In the genomic region with DNA sequence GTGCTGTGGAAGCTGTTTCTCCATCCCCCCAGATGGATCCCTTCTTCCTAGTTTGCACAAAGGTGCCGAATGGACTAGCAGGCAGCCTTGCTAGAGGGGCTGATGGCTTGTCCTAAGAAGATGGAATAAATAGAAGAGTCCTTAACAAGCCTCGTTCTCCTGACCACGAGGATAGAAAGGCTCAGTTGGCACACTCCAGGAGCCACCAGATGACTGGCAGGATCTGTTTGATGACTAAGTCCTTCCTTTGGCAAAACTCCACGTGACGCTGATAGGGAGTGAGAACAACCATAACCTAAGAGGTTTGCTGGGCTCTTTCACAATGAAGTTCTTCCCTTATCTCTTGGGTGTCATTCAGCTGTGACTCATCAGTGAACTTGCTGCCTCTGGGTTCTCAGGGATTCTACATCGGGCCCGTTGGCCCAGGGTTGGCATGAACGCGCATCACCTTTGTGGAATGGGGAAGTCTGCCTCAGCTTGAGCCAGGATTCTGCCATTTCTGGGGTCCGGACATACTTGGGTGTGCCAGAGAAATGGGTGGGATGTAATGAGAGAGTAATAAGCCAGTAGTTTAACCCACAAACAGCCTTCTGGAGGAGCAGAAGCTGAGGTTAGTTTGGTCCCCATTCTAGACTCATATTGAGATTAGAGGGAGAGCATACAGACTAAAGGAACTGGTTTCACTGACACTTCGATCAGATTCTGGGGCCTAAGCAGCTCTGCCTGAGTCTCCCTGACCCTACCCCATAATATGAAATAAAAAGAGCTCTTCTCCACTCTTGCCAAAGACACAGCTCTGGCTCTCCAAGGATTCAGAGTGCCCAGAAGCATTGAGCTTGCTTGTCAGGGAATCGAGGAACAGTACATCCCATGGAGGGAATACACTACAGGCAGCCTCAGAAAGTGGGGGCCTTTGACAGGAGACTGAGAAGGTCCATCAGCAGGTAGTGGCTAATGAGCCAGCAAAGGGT, we compare ENCODE assay signal across 1 cellular context.
TF ChIP-seq lines count a peak whose summit lies in the region.

No MANE protein-coding gene starts in this region.

TF ChIP-seq in K562, 482 proteins besides CTCF, POLR2A, EP300 and RAD21 (continued from another document):
- TF ChIP-seq, protein P1, sequence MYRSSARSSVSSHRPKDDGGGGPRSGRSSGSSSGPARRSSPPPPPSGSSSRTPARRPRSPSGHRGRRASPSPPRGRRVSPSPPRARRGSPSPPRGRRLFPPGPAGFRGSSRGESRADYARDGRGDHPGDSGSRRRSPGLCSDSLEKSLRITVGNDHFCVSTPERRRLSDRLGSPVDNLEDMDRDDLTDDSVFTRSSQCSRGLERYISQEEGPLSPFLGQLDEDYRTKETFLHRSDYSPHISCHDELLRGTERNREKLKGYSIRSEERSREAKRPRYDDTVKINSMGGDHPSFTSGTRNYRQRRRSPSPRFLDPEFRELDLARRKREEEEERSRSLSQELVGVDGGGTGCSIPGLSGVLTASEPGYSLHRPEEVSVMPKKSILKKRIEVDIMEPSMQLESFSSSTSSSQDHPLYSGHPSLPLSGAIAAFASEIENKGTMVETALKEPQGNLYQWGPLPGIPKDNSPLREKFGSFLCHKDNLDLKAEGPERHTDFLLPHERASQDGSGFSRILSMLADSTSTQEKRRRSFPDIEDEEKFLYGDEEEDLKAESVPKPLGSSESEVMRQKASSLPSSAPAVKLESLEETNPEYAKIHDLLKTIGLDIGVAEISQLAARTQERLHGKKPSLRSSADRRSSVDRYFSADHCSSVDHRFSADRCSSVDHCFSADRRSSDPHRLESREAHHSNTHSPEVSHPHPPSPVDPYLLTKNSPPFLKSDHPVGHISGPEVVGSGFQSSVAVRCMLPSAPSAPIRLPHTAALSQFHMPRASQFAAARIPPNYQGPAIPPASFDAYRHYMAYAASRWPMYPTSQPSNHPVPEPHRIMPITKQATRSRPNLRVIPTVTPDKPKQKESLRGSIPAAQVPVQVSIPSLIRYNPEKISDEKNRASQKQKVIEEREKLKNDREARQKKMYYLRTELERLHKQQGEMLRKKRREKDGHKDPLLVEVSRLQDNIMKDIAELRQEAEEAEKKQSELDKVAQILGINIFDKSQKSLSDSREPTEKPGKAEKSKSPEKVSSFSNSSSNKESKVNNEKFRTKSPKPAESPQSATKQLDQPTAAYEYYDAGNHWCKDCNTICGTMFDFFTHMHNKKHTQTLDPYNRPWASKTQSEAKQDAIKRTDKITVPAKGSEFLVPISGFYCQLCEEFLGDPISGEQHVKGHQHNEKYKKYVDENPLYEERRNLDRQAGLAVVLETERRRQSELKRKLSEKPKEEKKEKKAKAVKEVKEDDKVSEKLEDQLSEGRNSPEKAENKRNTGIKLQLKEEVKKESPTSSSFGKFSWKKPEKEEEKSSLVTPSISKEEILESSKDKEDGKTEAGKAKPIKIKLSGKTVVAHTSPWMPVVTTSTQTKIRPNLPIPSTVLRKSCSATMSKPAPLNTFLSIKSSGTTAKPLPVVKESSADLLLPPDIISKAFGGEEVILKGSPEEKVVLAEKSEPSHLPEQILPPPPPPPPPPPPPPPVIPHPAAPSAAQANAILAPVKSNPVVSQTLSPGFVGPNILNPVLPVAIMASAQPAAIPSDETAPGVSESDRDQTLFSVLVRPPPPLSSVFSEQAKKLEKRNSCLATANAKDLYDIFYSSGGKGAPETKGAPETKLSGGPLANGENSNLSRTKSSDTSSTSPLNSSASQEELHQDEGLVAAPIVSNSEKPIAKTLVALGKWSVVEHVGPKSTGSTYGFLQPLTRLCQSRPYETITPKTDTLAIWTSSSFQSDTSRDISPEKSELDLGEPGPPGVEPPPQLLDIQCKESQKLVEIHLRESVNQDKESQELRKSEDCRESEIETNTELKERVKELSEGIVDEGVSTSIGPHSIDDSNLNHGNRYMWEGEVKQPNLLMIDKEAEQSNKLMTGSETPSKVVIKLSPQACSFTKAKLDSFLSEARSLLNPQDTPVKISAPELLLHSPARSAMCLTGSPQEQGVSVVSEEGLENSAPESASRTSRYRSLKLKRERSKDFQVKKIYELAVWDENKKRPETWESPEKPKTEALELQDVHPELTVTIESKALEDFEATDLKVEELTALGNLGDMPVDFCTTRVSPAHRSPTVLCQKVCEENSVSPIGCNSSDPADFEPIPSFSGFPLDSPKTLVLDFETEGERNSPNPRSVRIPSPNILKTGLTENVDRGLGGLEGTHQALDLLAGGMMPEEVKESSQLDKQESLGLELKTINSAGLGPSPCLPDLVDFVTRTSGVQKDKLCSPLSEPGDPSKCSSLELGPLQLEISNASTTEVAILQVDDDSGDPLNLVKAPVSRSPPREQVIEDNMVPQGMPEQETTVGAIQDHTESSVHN (IDR thresholded peaks at IDR 0.05; ENCODE audit: borderline replicate concordance in 1 of 2, low read depth in 1 of 2), result peak in 1 of 2 experiments; percentile 86; a peak in 1 of 4 replicates
- TF ChIP-seq MAZ (CRISPR knock-in tag; conservative IDR thresholded peaks at IDR 0.05 in 1 of 2, IDR thresholded peaks at IDR 0.05 in 1 of 2), result no peak; a peak in 1 of 4 replicates
- TF ChIP-seq, protein P2, sequence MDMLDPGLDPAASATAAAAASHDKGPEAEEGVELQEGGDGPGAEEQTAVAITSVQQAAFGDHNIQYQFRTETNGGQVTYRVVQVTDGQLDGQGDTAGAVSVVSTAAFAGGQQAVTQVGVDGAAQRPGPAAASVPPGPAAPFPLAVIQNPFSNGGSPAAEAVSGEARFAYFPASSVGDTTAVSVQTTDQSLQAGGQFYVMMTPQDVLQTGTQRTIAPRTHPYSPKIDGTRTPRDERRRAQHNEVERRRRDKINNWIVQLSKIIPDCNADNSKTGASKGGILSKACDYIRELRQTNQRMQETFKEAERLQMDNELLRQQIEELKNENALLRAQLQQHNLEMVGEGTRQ (CRISPR knock-in tag; IDR thresholded peaks at IDR 0.05), result peak; percentile 87
- TF ChIP-seq MTA1 (IDR thresholded peaks at IDR 0.05; ENCODE audit: borderline replicate concordance), result peak; percentile 79; the same call in 1 of the 2 replicates
- TF ChIP-seq ZNF134 (CRISPR knock-in tag; conservative IDR thresholded peaks at IDR 0.05), result no peak
- no peak for TF ChIP-seq ZFP30 (CRISPR knock-in tag; IDR thresholded peaks at IDR 0.05; ENCODE audit: borderline replicate concordance)
- TF ChIP-seq, protein P3, sequence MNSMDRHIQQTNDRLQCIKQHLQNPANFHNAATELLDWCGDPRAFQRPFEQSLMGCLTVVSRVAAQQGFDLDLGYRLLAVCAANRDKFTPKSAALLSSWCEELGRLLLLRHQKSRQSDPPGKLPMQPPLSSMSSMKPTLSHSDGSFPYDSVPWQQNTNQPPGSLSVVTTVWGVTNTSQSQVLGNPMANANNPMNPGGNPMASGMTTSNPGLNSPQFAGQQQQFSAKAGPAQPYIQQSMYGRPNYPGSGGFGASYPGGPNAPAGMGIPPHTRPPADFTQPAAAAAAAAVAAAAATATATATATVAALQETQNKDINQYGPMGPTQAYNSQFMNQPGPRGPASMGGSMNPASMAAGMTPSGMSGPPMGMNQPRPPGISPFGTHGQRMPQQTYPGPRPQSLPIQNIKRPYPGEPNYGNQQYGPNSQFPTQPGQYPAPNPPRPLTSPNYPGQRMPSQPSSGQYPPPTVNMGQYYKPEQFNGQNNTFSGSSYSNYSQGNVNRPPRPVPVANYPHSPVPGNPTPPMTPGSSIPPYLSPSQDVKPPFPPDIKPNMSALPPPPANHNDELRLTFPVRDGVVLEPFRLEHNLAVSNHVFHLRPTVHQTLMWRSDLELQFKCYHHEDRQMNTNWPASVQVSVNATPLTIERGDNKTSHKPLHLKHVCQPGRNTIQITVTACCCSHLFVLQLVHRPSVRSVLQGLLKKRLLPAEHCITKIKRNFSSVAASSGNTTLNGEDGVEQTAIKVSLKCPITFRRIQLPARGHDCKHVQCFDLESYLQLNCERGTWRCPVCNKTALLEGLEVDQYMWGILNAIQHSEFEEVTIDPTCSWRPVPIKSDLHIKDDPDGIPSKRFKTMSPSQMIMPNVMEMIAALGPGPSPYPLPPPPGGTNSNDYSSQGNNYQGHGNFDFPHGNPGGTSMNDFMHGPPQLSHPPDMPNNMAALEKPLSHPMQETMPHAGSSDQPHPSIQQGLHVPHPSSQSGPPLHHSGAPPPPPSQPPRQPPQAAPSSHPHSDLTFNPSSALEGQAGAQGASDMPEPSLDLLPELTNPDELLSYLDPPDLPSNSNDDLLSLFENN (IDR thresholded peaks at IDR 0.05; ENCODE audit: low read depth in 2 of 2, low read length in 2 of 2), result 0 out of 4 replicates have a peak, but pooled peaks of 1 of the 2 experiments have one; percentile 25
- peak; percentile 43; the same call in 1 of the 2 replicates for TF ChIP-seq ETV1 (tag; conservative IDR thresholded peaks at IDR 0.05; ENCODE audit: low read depth)
- TF ChIP-seq NR2C1 (IDR thresholded peaks at IDR 0.05), result no peak
- TF ChIP-seq NR2C1 (tag; IDR thresholded peaks at IDR 0.05), result peak; percentile 58; the same call in 1 of the 2 replicates
- TF ChIP-seq DPF2 (IDR thresholded peaks at IDR 0.05), result peak; percentile 99
- TF ChIP-seq EWSR1 (IDR thresholded peaks at IDR 0.05; ENCODE audit: borderline replicate concordance, low read depth, partially characterized antibody), result no peak
- 0 out of 2 replicates have a peak, but pooled peaks have one; percentile 6 for TF ChIP-seq HEY1 (CRISPR knock-in tag; IDR thresholded peaks at IDR 0.05; ENCODE audit: borderline replicate concordance)
- TF ChIP-seq ATF7 (IDR thresholded peaks at IDR 0.05), result peak; percentile 87
